Comparison of ENCODE assay signal across 13 cellular contexts in genomic region chr3:37107846-37108245, GRCh38.
DNase-seq lines count a peak whose midpoint lies in the region; ATAC-seq and TF ChIP-seq lines count a peak whose summit lies in the region.
"Had no signal": no experiment of that assay in that cellular context is flagged by ENCODE, and none has a peak within 500 bp of the region (broad histone marks: within the 10 kb centered on the region; RNA-seq: fewer than 3 reads in every experiment).

No MANE protein-coding gene starts in this region.

- H3K9me3 ChIP-seq in neutrophil, result no peaks in the 10 kb centered on the region
- H3K9me3 ChIP-seq: A549, BE2C had no signal

- no peaks in the 10 kb centered on the region for H3K27me3 ChIP-seq in neutrophil
- H3K27me3 ChIP-seq: BE2C had no signal

- H3K36me3 ChIP-seq in neutrophil, result peaks cover 2% of the 10 kb centered on the region
- H3K36me3 ChIP-seq: BE2C had no signal

- TF ChIP-seq CTCF in neutrophil (IDR thresholded peaks at IDR 0.05), result no peak

- no peak overlapping the region for H3K4me3 ChIP-seq in neutrophil (ENCODE audit: low read depth in 1 of 2, low read length in 1 of 2)
- H3K4me3 ChIP-seq: A549, GM23338 had no signal

- H3K4me1 ChIP-seq in neutrophil (ENCODE audit: control insufficient read depth in 1 of 2, insufficient read depth in 1 of 2, low read depth in 1 of 2, low read length in 1 of 2), result peaks cover 15 to 22% of the 10 kb centered on the region in 2 experiments
- H3K4me1 ChIP-seq: BE2C had no signal

- peak; percentile 69 for ATAC-seq in esophagus mucosa
- ATAC-seq: A549, GM23338 had no signal

- DNase-seq in amniotic epithelial cell (ENCODE audit: low read depth), result peak; percentile 21
- DNase-seq in foreskin melanocyte, result no peak
- DNase-seq in G401 (ENCODE audit: low spot score), result no peak
- DNase-seq in H4 (ENCODE audit: low spot score), result no peak
- DNase-seq: BE2C; CD4-positive, alpha-beta memory T cell; DMS79; H9 had no signal

- in situ Hi-C loops in G401 (cut with HindIII; ENCODE audit: low sequenced_read_pairs), result no loop called here

- peak overlapping the region; percentile 26 for H3K27ac ChIP-seq in neutrophil
- H3K27ac ChIP-seq: A549, C4-2B had no signal
